In genomic region chr7:156029460-156030007, GRCh38 we compare ENCODE assay signal across 16 cellular contexts.
DNase-seq lines count a peak whose midpoint lies in the region; ATAC-seq and TF ChIP-seq lines count a peak whose summit lies in the region.
"Had no signal": no experiment of that assay in that cellular context is flagged by ENCODE, and none has a peak within 500 bp of the region (broad histone marks: within the 10 kb centered on the region; RNA-seq: fewer than 3 reads in every experiment).

No MANE protein-coding gene starts in this region.

- BruUV-seq in Panc1 (replicated peaks; lab: Mats Ljungman, UMichigan), result no TSS peak

- no peaks in the 10 kb centered on the region for H3K27me3 Mint-ChIP-seq in activated CD8-positive, alpha-beta memory T cell treated with anti-CD3 and anti-CD28 coated beads, Interleukin-2, amount 10 ng/mL, durations not matched to agents 7 days and 5 days
- peaks cover 2% of the 10 kb centered on the region for H3K27me3 Mint-ChIP-seq in osteocyte (ENCODE audit: unreplicated experiment)
- H3K27me3 Mint-ChIP-seq: CD4-positive, CD25-positive, alpha-beta regulatory T cell had no signal

- POLR2A ChIA-PET in Panc1 (lab: Charles Lee), result interaction anchor here (0.6 kb wide), 1 partner anchor 526 kb away, joined by 9 read pairs; no protein-coding TSS in a partner anchor

- TF ChIP-seq CTCF in Panc1 (IDR thresholded peaks at IDR 0.05) (no peak), esophagus muscularis mucosa (IDR thresholded peaks at IDR 0.05) (no peak), osteocyte (IDR thresholded peaks at IDR 0.05) (no peak)

- no peak for TF ChIP-seq EP300 in esophagus muscularis mucosa (IDR thresholded peaks at IDR 0.05)

- H3K36me3 Mint-ChIP-seq in activated CD8-positive, alpha-beta memory T cell treated with anti-CD3 and anti-CD28 coated beads, Interleukin-2, amount 10 ng/mL, durations not matched to agents 7 days and 5 days, result no peaks in the 10 kb centered on the region
- no peaks in the 10 kb centered on the region for H3K36me3 Mint-ChIP-seq in osteocyte (ENCODE audit: unreplicated experiment)
- H3K36me3 Mint-ChIP-seq: CD4-positive, CD25-positive, alpha-beta regulatory T cell; CD8-positive, alpha-beta memory T cell had no signal

- H3K27ac Mint-ChIP-seq in activated CD8-positive, alpha-beta memory T cell treated with anti-CD3 and anti-CD28 coated beads, Interleukin-2, amount 10 ng/mL, durations not matched to agents 7 days and 5 days, result no peak overlapping the region
- H3K27ac Mint-ChIP-seq in osteocyte (ENCODE audit: unreplicated experiment), result no peak overlapping the region
- H3K27ac Mint-ChIP-seq: CD4-positive, CD25-positive, alpha-beta regulatory T cell; CD8-positive, alpha-beta memory T cell had no signal

- H3K9me3 ChIP-seq in Panc1 (ENCODE audit: control insufficient read depth, insufficient read depth, low read depth, low read length) (peaks cover 5% of the 10 kb centered on the region; the same call in 1 of the 2 replicates), esophagus muscularis mucosa (peaks cover 0 to 6% (median 3%) of the 10 kb centered on the region in 4 donors)

- H3K36me3 ChIP-seq in Panc1 (ENCODE audit: control insufficient read depth, insufficient read depth, low read length) (no peaks in the 10 kb centered on the region), esophagus muscularis mucosa (no peaks in the 10 kb centered on the region)

- no peak for ATAC-seq in activated CD8-positive, alpha-beta memory T cell treated with anti-CD3 and anti-CD28 coated beads, Interleukin-2, amount 10 ng/mL, durations not matched to agents 7 days and 5 days
- ATAC-seq in Panc1 (peak; percentile 49), GM19452 (IDR thresholded peaks at IDR 0.05; ENCODE audit: unreplicated experiment) (no peak)

- CTCF ChIA-PET in activated CD8-positive, alpha-beta memory T cell treated with anti-CD3 and anti-CD28 coated beads, Interleukin-2, amount 10 ng/mL, durations not matched to agents 7 days and 5 days (lab: Charles Lee), result no interaction called here
- CTCF ChIA-PET in Panc1 (lab: Charles Lee), result no interaction called here

- H3K4me3 ChIP-seq in Panc1 (ENCODE audit: low read depth in 2 of 2, low read length in 2 of 2) (no peak overlapping the region), esophagus muscularis mucosa (no peak overlapping the region)
- H3K4me3 ChIP-seq: A549, GM23248 had no signal

- peak; percentile 5 for DNase-seq in activated CD8-positive, alpha-beta memory T cell treated with anti-CD3 and anti-CD28 coated beads, Interleukin-2, amount 10 ng/mL, durations not matched to agents 7 days and 5 days
- no peak for DNase-seq in activated CD8-positive, alpha-beta memory T cell treated with anti-CD3 and anti-CD28 coated beads for 24 hours
- no peak for DNase-seq in Panc1 (ENCODE audit: low read depth, low spot score)
- peak; percentile 87 for DNase-seq in esophagus muscularis mucosa (ENCODE audit: extremely low spot score)
- DNase-seq in osteocyte (ENCODE audit: extremely low spot score, unreplicated experiment), result peak; percentile 57
- no peak for DNase-seq in C1 segment of cervical spinal cord (lab: John Stamatoyannopoulos, UW)
- no peak for DNase-seq in NK-92 (lab: John Stamatoyannopoulos, UW; ENCODE audit: unreplicated experiment)
- DNase-seq: AML-193; CD4-positive, CD25-positive, alpha-beta regulatory T cell; CD8-positive, alpha-beta memory T cell; COR-L47; GM23248; HCEC 1CT had no signal

- in situ Hi-C loops in Panc1 (cut with HindIII; ENCODE audit: low pct_unique_long_range_greater_than_20kb, low sequenced_read_pairs), result no loop called here

- no peak overlapping the region for H3K4me3 Mint-ChIP-seq in activated CD8-positive, alpha-beta memory T cell treated with anti-CD3 and anti-CD28 coated beads, Interleukin-2, amount 10 ng/mL, durations not matched to agents 7 days and 5 days
- no peak overlapping the region for H3K4me3 Mint-ChIP-seq in osteocyte (ENCODE audit: unreplicated experiment)
- H3K4me3 Mint-ChIP-seq: CD4-positive, CD25-positive, alpha-beta regulatory T cell; CD8-positive, alpha-beta memory T cell had no signal

- no peaks in the 10 kb centered on the region for H3K9me3 Mint-ChIP-seq in activated CD8-positive, alpha-beta memory T cell treated with anti-CD3 and anti-CD28 coated beads, Interleukin-2, amount 10 ng/mL, durations not matched to agents 7 days and 5 days (ENCODE audit: low read depth)
- H3K9me3 Mint-ChIP-seq in osteocyte (ENCODE audit: unreplicated experiment), result peaks cover 20% of the 10 kb centered on the region
- H3K9me3 Mint-ChIP-seq: CD4-positive, CD25-positive, alpha-beta regulatory T cell had no signal

- H3K4me1 ChIP-seq in Panc1 (ENCODE audit: control insufficient read depth, insufficient read depth, low read length) (no peaks in the 10 kb centered on the region), esophagus muscularis mucosa (no peaks in the 10 kb centered on the region)
- H3K4me1 ChIP-seq: A549 had no signal

- TF ChIP-seq POLR2A in esophagus muscularis mucosa (IDR thresholded peaks at IDR 0.05; ENCODE audit: low read depth), result no peak

- WGBS in esophagus muscularis mucosa, result 86% methylated on average over 12 of the region's 12 CpGs

- no peaks in the 10 kb centered on the region for H3K4me1 Mint-ChIP-seq in activated CD8-positive, alpha-beta memory T cell treated with anti-CD3 and anti-CD28 coated beads, Interleukin-2, amount 10 ng/mL, durations not matched to agents 7 days and 5 days
- no peaks in the 10 kb centered on the region for H3K4me1 Mint-ChIP-seq in osteocyte (ENCODE audit: unreplicated experiment)
- H3K4me1 Mint-ChIP-seq: CD4-positive, CD25-positive, alpha-beta regulatory T cell; CD8-positive, alpha-beta memory T cell had no signal

- H3K27me3 ChIP-seq in Panc1 (ENCODE audit: control insufficient read depth, insufficient read depth, low read length) (no peaks in the 10 kb centered on the region), esophagus muscularis mucosa (peaks cover 0 to 39% (median 0%) of the 10 kb centered on the region in 4 donors)

- intact Hi-C loops in Panc1 (cut with micrococcal nuclease; ENCODE audit: unreplicated experiment), result no loop called here
- intact Hi-C loops in esophagus muscularis mucosa (cut with DNase I), result no loop called here

- H3K27ac ChIP-seq in Panc1 (ENCODE audit: low read length) (no peak overlapping the region), esophagus muscularis mucosa (replicated peaks in 1 of 4) (no peak overlapping the region)
- H3K27ac ChIP-seq: 22Rv1, GM23248 had no signal

Comparison
In these comparisons a context has a peak if more than half of its experiments do, and no peak if none do; other contexts are left out.
1. DNase-seq: peak in activated CD8-positive, alpha-beta memory T cell treated with anti-CD3 and anti-CD28 coated beads, Interleukin-2, amount 10 ng/mL, durations not matched to agents 7 days and 5 days (single experiment), esophagus muscularis mucosa (single experiment) and osteocyte (single experiment); none in activated CD8-positive, alpha-beta memory T cell treated with anti-CD3 and anti-CD28 coated beads for 24 hours (single experiment), Panc1 (single experiment), C1 segment of cervical spinal cord (0 of 14) and NK-92 (single experiment).